8 cellular contexts compared by ENCODE assay signal in the genomic region with DNA sequence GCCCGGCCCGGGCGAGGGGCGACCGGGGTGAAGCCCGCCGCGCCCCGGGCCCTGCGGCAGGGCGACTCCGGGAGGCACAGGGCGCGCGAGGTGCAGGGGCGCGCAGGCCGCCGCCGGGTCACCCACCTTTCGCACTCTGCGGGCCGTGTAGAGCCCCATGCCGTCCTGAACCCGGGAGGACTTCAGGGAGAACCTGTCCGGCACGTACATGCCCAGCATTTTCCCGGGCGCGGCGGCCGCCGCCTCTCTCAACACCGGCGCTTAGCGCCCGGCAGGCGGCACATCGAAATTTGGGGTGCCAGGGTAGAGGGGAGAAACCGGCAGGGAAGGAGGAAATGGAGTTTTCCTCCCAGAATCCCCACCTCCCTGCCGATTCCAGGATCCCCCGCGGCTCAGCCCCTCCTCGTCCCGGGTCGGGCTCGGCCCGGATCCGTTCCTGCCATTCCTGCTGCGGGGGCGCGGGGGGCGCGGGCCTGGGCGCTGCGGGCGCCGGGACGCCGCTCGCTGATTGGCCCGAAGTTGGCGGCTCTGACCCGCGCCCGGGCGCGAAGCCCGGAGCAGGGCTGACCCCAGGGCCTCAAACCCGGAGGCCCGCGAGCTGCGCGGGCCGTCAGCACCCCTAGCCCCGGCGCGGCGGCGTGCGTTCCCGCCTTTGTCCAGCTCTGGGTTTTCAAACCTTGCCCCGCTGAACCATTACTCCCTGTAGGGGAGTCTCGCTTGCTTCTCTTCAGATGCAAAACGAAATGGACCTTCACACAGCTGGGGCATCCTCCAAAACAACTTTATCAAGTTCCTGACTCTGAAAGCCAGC. TPM values are rescaled to one million over a fixed set of nuclear protein-coding genes. Genes with fewer than 3 reads are reported as not detected.
DNase-seq lines count a peak whose midpoint lies in the region; ATAC-seq, FAIRE-seq and TF ChIP-seq lines count a peak whose summit lies in the region.

Gene PRDM5, minus strand, starts transcription at position 337 of the 811 bp plus-strand sequence. Its CDS starts 118 bp downstream, at position 219.

- H3K4me3 ChIP-seq in KMS-11 (IDR thresholded peaks at IDR 0.05; ENCODE audit: insufficient read depth, low read depth, low read length) (no peak within 1 kb of the TSS), OCI-LY7 (ENCODE audit: low read depth, low read length, poor library complexity, severe bottlenecking) (no peak within 1 kb of the TSS)

- peak in 1 of 2 donors; percentile 39 for ATAC-seq in stimulated activated naive B cell treated with anti-CD40 and anti-IgM and Interleukin-4, amounts not matched to agents 10 μg/mL and 1 μg/mL and 100 μg/mL, for 72 hours (replicated peaks)

- intact Hi-C loops in OCI-LY7 (cut with micrococcal nuclease; ENCODE audit: unreplicated experiment) = no loop called here

- H3K9me3 Mint-ChIP-seq in stimulated activated naive B cell treated with anti-CD40 and anti-IgM and Interleukin-4, amounts not matched to agents 10 μg/mL and 1 μg/mL and 100 μg/mL, for 72 hours = no peaks in the 10 kb centered on the region

- H3K27me3 Mint-ChIP-seq in stimulated activated naive B cell treated with anti-CD40 and anti-IgM and Interleukin-4, amounts not matched to agents 10 μg/mL and 1 μg/mL and 100 μg/mL, for 72 hours = peaks cover 24 to 25% of the 10 kb centered on the region in 2 donors

- peak within 1 kb of the TSS; percentile 68 for H3K9ac ChIP-seq in KMS-11

- H3K27ac Mint-ChIP-seq in stimulated activated naive B cell treated with anti-CD40 and anti-IgM and Interleukin-4, amounts not matched to agents 10 μg/mL and 1 μg/mL and 100 μg/mL, for 72 hours = peak within 1 kb of the TSS; percentile 22

- peak within 1 kb of the TSS; percentile 72 to 80 for H3K4me3 Mint-ChIP-seq in stimulated activated naive B cell treated with anti-CD40 and anti-IgM and Interleukin-4, amounts not matched to agents 10 μg/mL and 1 μg/mL and 100 μg/mL, for 72 hours

- FAIRE-seq in D721Med (lab: Jason Lieb, UNC) = no peak

- DNase-seq in D721Med (ENCODE audit: insufficient read length, low spot score) (peak; percentile 18), activated T-cell treated with anti-CD3 and anti-CD28 coated beads for 48 hours (ENCODE audit: low read depth) (peak; percentile 27), erythroblast (lab: John Stamatoyannopoulos, UW) (peak; percentile 67 to 72), mesenteric fat pad (ENCODE audit: low spot score) (peak; percentile 91), HuH-7 (ENCODE audit: low spot score) (no peak), OCI-LY7 (ENCODE audit: low spot score) (no peak)
- no peak for DNase-seq in stimulated activated naive B cell treated with anti-CD40 and anti-IgM and Interleukin-4, amounts not matched to agents 10 μg/mL and 1 μg/mL and 100 μg/mL, for 72 hours

- BruUV-seq in OCI-LY7 (replicated peaks; lab: Mats Ljungman, UMichigan) = no TSS peak

- H3K4me1 ChIP-seq in KMS-11 (ENCODE audit: low read depth, poor library complexity, severe bottlenecking) = peaks cover 27% of the 10 kb centered on the region
- peaks cover 5% of the 10 kb centered on the region for H3K4me1 ChIP-seq in OCI-LY7 (ENCODE audit: insufficient read depth, low read length, poor library complexity, severe bottlenecking)

- H4K20me1 ChIP-seq in KMS-11 (ENCODE audit: insufficient read depth) (no peaks in the 10 kb centered on the region), OCI-LY7 (ENCODE audit: insufficient read depth, low read length) (no peaks in the 10 kb centered on the region)

- no peaks in the 10 kb centered on the region for H3K9me3 ChIP-seq in OCI-LY7 (ENCODE audit: low read length)

- H3K4me1 Mint-ChIP-seq in stimulated activated naive B cell treated with anti-CD40 and anti-IgM and Interleukin-4, amounts not matched to agents 10 μg/mL and 1 μg/mL and 100 μg/mL, for 72 hours = peaks cover 5 to 8% of the 10 kb centered on the region in 2 donors

- H3K27me3 ChIP-seq in KMS-11 (ENCODE audit: insufficient read depth, low read depth) = no peaks in the 10 kb centered on the region

- CTCF ChIA-PET in OCI-LY7 (lab: Charles Lee; ENCODE audit: unreplicated experiment) = no interaction called here

- H3K79me2 ChIP-seq in KMS-11 (ENCODE audit: insufficient read depth, low read depth) (no peaks in the 10 kb centered on the region), OCI-LY7 (ENCODE audit: insufficient read depth, low read depth, low read length) (no peaks in the 10 kb centered on the region)

- H3K4me2 ChIP-seq in KMS-11 = peak within 1 kb of the TSS; percentile 63
- H3K4me2 ChIP-seq in OCI-LY7 (ENCODE audit: low read length) = no peak within 1 kb of the TSS

- no peak for TF ChIP-seq CTCF in D721Med (IDR thresholded peaks at IDR 0.05; ENCODE audit: insufficient read depth, missing control alignments)
- no peak for TF ChIP-seq CTCF in KMS-11 (conservative IDR thresholded peaks at IDR 0.05; ENCODE audit: low read depth, low read length)
- no peak for TF ChIP-seq CTCF in OCI-LY7 (conservative IDR thresholded peaks at IDR 0.05; ENCODE audit: low read length)

- H3K36me3 ChIP-seq in KMS-11 (ENCODE audit: insufficient read depth) (no peaks in the 10 kb centered on the region), OCI-LY7 (ENCODE audit: insufficient read depth, low read length) (no peaks in the 10 kb centered on the region)

- H3K9me2 ChIP-seq in OCI-LY7 (ENCODE audit: insufficient read depth, low read length) = no peaks in the 10 kb centered on the region

- POLR2A ChIA-PET in OCI-LY7 (lab: Charles Lee) = no interaction called here

- H3K36me3 Mint-ChIP-seq in stimulated activated naive B cell treated with anti-CD40 and anti-IgM and Interleukin-4, amounts not matched to agents 10 μg/mL and 1 μg/mL and 100 μg/mL, for 72 hours = peaks cover 5% of the 10 kb centered on the region in 2 donors

- no peak for TF ChIP-seq POLR2A in erythroblast (IDR thresholded peaks at IDR 0.05; ENCODE audit: low read length)

- H3K27ac ChIP-seq in KMS-11 (peak within 1 kb of the TSS; percentile 72), OCI-LY7 (ENCODE audit: low read depth, low read length, poor library complexity, severe bottlenecking) (no peak within 1 kb of the TSS)

- H2AFZ ChIP-seq in KMS-11 (ENCODE audit: low read depth) = peak within 1 kb of the TSS; percentile 80
- no peak within 1 kb of the TSS for H2AFZ ChIP-seq in OCI-LY7 (ENCODE audit: low read length)

RNA-seq across cellular contexts. Expression of gene PRDM5, which starts in this region (rescaled TPM):
- total RNA-seq in mesenteric fat pad = 9.6 TPM
- total RNA-seq in OCI-LY7 (2014; rRNA removed; shearing (Covaris generic)) = 0.22 TPM in 1 of 2 replicates, not detected in the other
- 0.44 and 0.76 TPM in 2 replicates for total RNA-seq in OCI-LY7 (2022)

Comparison
In these comparisons a context has a peak if more than half of its experiments do, and no peak if none do; other contexts are left out.
1. DNase-seq: peak in D721Med (single experiment), activated T-cell treated with anti-CD3 and anti-CD28 coated beads for 48 hours (single experiment), erythroblast (2 of 2) and mesenteric fat pad (single experiment); none in stimulated activated naive B cell treated with anti-CD40 and anti-IgM and Interleukin-4, amounts not matched to agents 10 μg/mL and 1 μg/mL and 100 μg/mL, for 72 hours (single experiment), HuH-7 (single experiment) and OCI-LY7 (single experiment).